ENCODE assay signal across 23 cellular contexts in the genomic region with DNA sequence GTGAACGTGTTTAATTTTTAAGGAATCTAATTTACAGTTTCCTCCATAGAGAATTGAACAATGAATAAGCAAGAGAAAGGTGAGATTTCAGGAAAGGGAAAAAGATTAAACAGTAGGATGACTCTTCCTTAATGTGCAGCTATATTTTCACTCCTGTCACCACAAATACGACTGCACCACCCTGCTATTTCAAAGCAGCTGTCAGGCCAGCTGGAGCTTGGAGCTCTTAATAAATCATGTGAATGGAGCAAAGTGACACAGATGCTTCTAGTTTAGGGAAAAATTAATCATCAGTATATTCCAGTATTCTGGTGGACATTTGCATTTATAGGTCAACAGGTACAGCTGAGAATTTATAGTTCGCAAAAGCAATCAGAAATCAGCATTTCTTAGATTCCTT. TPM values are rescaled to one million over a fixed set of nuclear protein-coding genes. Genes with fewer than 3 reads are reported as not detected.
DNase-seq lines count a peak whose midpoint lies in the region; ATAC-seq, FAIRE-seq and TF ChIP-seq lines count a peak whose summit lies in the region.
"Had no signal": no experiment of that assay in that cellular context is flagged by ENCODE, and none has a peak within 500 bp of the region (broad histone marks: within the 10 kb centered on the region; RNA-seq: fewer than 3 reads in every experiment).

No MANE protein-coding gene starts in this region.

- H3K27ac ChIP-seq in K562 (ENCODE audit: extremely low read depth, low read depth, low read length) (no peak overlapping the region), GM23248 (no peak overlapping the region)
- H3K27ac ChIP-seq: transverse colon had no signal

- H3F3A ChIP-seq in GM23248 (ENCODE audit: insufficient read depth) = no peaks in the 10 kb centered on the region

- H2AFZ ChIP-seq in K562 (ENCODE audit: low read depth, low read length) = no peak overlapping the region
- no peak overlapping the region for H2AFZ ChIP-seq in GM23248

- H3K79me2 ChIP-seq in K562 (ENCODE audit: control insufficient read depth, insufficient read depth, low read length) (no peaks in the 10 kb centered on the region), GM23248 (ENCODE audit: insufficient read depth) (no peaks in the 10 kb centered on the region)

- TF ChIP-seq RAD21 in K562 (CRISPR knock-in tag; conservative IDR thresholded peaks at IDR 0.05 in 1 of 2, IDR thresholded peaks at IDR 0.05 in 1 of 2) = no peak

- no peaks in the 10 kb centered on the region for H4K20me1 ChIP-seq in K562 (replicated peaks; ENCODE audit: control insufficient read depth, insufficient read depth, low read length)
- H4K20me1 ChIP-seq in GM23248 (ENCODE audit: insufficient read depth) = no peaks in the 10 kb centered on the region

- 0 out of 2 replicates have a peak, but pooled peaks cover 4% of the 10 kb centered on the region for H3K9me2 ChIP-seq in GM23248 (ENCODE audit: insufficient read depth)

- ATAC-seq in K562 = no peak
- no peak for ATAC-seq in GM18907 (IDR thresholded peaks at IDR 0.05; ENCODE audit: unreplicated experiment)

- H3K9ac ChIP-seq in K562 (ENCODE audit: insufficient read depth in 1 of 2, low read depth in 2 of 2, low read length in 2 of 2) = no peak overlapping the region
- no peak overlapping the region for H3K9ac ChIP-seq in GM23248

- H3K4me1 ChIP-seq in K562 (replicated peaks in 1 of 2; ENCODE audit: control insufficient read depth in 2 of 2, insufficient read depth in 2 of 2, low read length in 2 of 2) (no peaks in the 10 kb centered on the region), GM23248 (ENCODE audit: insufficient read depth) (no peaks in the 10 kb centered on the region)
- H3K4me1 ChIP-seq: transverse colon had no signal

- H3K36me3 ChIP-seq in K562 (ENCODE audit: control insufficient read depth, insufficient read depth, low read length) (no peaks in the 10 kb centered on the region), GM23248 (ENCODE audit: low read depth) (no peaks in the 10 kb centered on the region)
- H3K36me3 ChIP-seq: transverse colon had no signal

- CTCF ChIA-PET in K562 (lab: Yijun Ruan, JAX; ENCODE audit: low intra/inter-chr PET ratio) = no interaction called here

- H3K9me1 ChIP-seq in K562 (ENCODE audit: control insufficient read depth, insufficient read depth, low read length) = no peaks in the 10 kb centered on the region

- no peak overlapping the region for H3K4me2 ChIP-seq in K562 (ENCODE audit: insufficient read depth, low read length)
- H3K4me2 ChIP-seq in GM23248 (ENCODE audit: unreplicated experiment) = no peak overlapping the region

- peak; percentile 2 for DNase-seq in DMS53 (lab: John Stamatoyannopoulos, UW)
- no peak for DNase-seq in DMS53 treated with DMSO at 0.1 percent for 48 hours (lab: John Stamatoyannopoulos, UW; ENCODE audit: unreplicated experiment)
- DNase-seq in NCI-H524 (lab: John Stamatoyannopoulos, UW) = peak; percentile 66 to 91
- DNase-seq in K562 (ENCODE audit: extremely low read depth in 1 of 4, low spot score in 3 of 4) = no peak
- no peak for DNase-seq in inferior parietal cortex (ENCODE audit: extremely low spot score)
- no peak for DNase-seq in activated naive CD4-positive, alpha-beta T cell (lab: John Stamatoyannopoulos, UW)
- no peak for DNase-seq in GM23248
- DNase-seq: 8988T; activated CD4-positive, alpha-beta T cell treated with anti-CD3 and anti-CD28 coated beads, Interleukin-2, amount 50 U/mL, for 1 hour; CD4-positive, alpha-beta memory T cell; DMS79; KBM-7; mesenchymal stem cell; naive B cell; NCI-H1930; NCI-H510A; occipital lobe; RPMI8226; small intestine; stimulated activated CD4-positive, alpha-beta T cell treated with anti-CD3 and anti-CD28 coated beads, Interleukin-1b, Interleukin-23, amount 100 ng/mL, for 48 hours; transverse colon had no signal

- POLR2A ChIA-PET in K562 (lab: Yijun Ruan, JAX) = no interaction called here

- intact Hi-C loops in K562 (cut with micrococcal nuclease) = no loop called here

- no peak for FAIRE-seq in K562 (lab: Jason Lieb, UNC)

- in situ Hi-C loops in K562 (cut with MboI) = no loop called here
- in situ Hi-C loops in GM23248 (cut with MboI) = no loop called here

- WGBS in K562 (ENCODE audit: insufficient coverage, low coverage, missing lambda C conversion rate) = 13% methylated on average over 3 of the region's 3 CpGs
- whole genome bisulfite sequencing in GM23248 (ENCODE audit: low coverage in 1 of 2, low lambda C conversion rate in 2 of 2, missing lambda C conversion rate in 2 of 2), 2 experiments = 27 to 31% methylated on average over 3 of the region's 3 CpGs

- no peak for TF ChIP-seq POLR2A in K562 (conservative IDR thresholded peaks at IDR 0.05)

- no TSS peak for BruUV-seq in K562 (replicated peaks; lab: Mats Ljungman, UMichigan)

- H3K27me3 ChIP-seq in K562 (ENCODE audit: control insufficient read depth in 2 of 2, insufficient read depth in 2 of 2, low read length in 2 of 2) = no peaks in the 10 kb centered on the region
- no peaks in the 10 kb centered on the region; the same call in 1 of the 2 replicates for H3K27me3 ChIP-seq in GM23248 (replicated peaks; ENCODE audit: insufficient read depth)
- H3K27me3 ChIP-seq: transverse colon had no signal

- H3K9me3 ChIP-seq in K562 (replicated peaks; ENCODE audit: control insufficient read depth, insufficient read depth, low read depth, low read length) = no peaks in the 10 kb centered on the region
- no peaks in the 10 kb centered on the region for H3K9me3 ChIP-seq in GM23248 (ENCODE audit: low read depth)
- H3K9me3 ChIP-seq: transverse colon had no signal

- no peak for TF ChIP-seq EP300 in K562 (IDR thresholded peaks at IDR 0.05; ENCODE audit: low read length)

- no peak overlapping the region for H3K4me3 ChIP-seq in K562
- H3K4me3 ChIP-seq in GM23248 = no peak overlapping the region
- H3K4me3 ChIP-seq: transverse colon had no signal

- no peak for TF ChIP-seq CTCF in K562 (IDR thresholded peaks at IDR 0.05 in 2 of 3, conservative IDR thresholded peaks at IDR 0.05 in 1 of 3; ENCODE audit: insufficient read depth in 2 of 3, low read depth in 1 of 3, low read length in 3 of 3)

TF ChIP-seq in K562, 482 proteins besides CTCF, POLR2A, EP300 and RAD21:
- TF ChIP-seq SAFB2 (IDR thresholded peaks at IDR 0.05; ENCODE audit: borderline replicate concordance, low read depth, low read length, severe bottlenecking) (no peak), PBX2 (CRISPR knock-in tag; IDR thresholded peaks at IDR 0.05; ENCODE audit: low read depth) (no peak), PBX2 (tag; conservative IDR thresholded peaks at IDR 0.05; ENCODE audit: low read depth) (peak; percentile 64), XRCC4 (IDR thresholded peaks at IDR 0.05; ENCODE audit: extremely low read depth, insufficient read depth, insufficient read length) (no peak)

RNA-seq across cellular contexts. Expression of gene PKIB, which starts 56.5 kb away (rescaled TPM):
- 11.2 and 28.4 TPM in 2 replicates for total RNA-seq in K562 (2011; cell fraction: chromatin; rRNA removed; ENCODE audit: low replicate concordance)
- total RNA-seq in K562 (2011; cell fraction: nucleolus; rRNA removed) = 4.3 and 8.4 TPM in 2 replicates
- 16.1 and 27.0 TPM in 2 replicates for total RNA-seq in K562 (2011; cell fraction: nucleoplasm; rRNA removed)
- total RNA-seq in K562 (2014; rRNA removed) (14.8 and 17.8 TPM in 2 replicates), K562 (2014; rRNA removed; fragmentation: Illumina TruSeq; extraction: Trizol) (37.5 and 37.8 TPM in 2 replicates), K562 (2015; rRNA removed; fragmentation: Illumina TruSeq; extraction: Trizol) (29.4 and 30.0 TPM in 2 replicates), K562 (2021) (18.7 and 21.9 TPM in 2 replicates)
- polyA plus RNA-seq in K562 (2011; rRNA removed) (23.3 and 28.3 TPM in 2 replicates), K562 (2014; fragmentation: Illumina TruSeq; extraction: Trizol) (23.9 and 29.8 TPM in 2 replicates), K562 (2014; fragmentation: Nextera tagmentation; extraction: Ambion mirVana) (10 to 100 TPM; 26.6 to 27.4 TPM), K562 (2014; rRNA removed) (21.0 and 26.3 TPM in 2 replicates), GM23248 (2016; fragmentation: Nextera tagmentation; extraction: Ambion mirVana) (0.40 and 0.77 TPM in 2 replicates)
- polyA plus RNA-seq in K562 (2011; cell fraction: cytosol; rRNA removed) = 8.8 and 18.9 TPM in 2 replicates
- 9.1 and 9.8 TPM in 2 replicates for polyA plus RNA-seq in K562 (2011; cell fraction: nucleus; rRNA removed)
- polyA plus RNA-seq in K562 (2012) = 20.5 and 22.7 TPM in 2 replicates
- polyA minus RNA-seq in K562 (2011; rRNA and poly(A)+ RNA removed) = 28.0 and 33.7 TPM in 2 replicates
- polyA minus RNA-seq in K562 (2011; cell fraction: cytosol; rRNA and poly(A)+ RNA removed) = 8.7 and 13.0 TPM in 2 replicates
- 9.8 and 16.0 TPM in 2 replicates for polyA minus RNA-seq in K562 (2011; cell fraction: nucleus; rRNA and poly(A)+ RNA removed)
- 1.3 TPM in 1 of 2 replicates, not detected in the other for total RNA-seq in GM23248 (2014; rRNA removed; shearing (Covaris generic))
- total RNA-seq: activated T-helper 1 cell treated with anti-CD3 and anti-CD28 coated beads, Interleukin-12 subunit alpha, Interleukin-12 subunit beta, Interleukin-2, Interleukin-4 antibody, amounts not matched to agents 30 ng/mL and 10 ng/mL and 1 ng/mL, durations not matched to agents 14 hours and 24 hours and 36 hours had no signal

Comparison
In these comparisons a context has a peak if more than half of its experiments do, and no peak if none do; other contexts are left out.
1. DNase-seq: peak in DMS53 (single experiment) and NCI-H524 (2 of 2); none in DMS53 treated with DMSO at 0.1 percent for 48 hours (single experiment), K562 (0 of 4), inferior parietal cortex (single experiment), activated naive CD4-positive, alpha-beta T cell (0 of 4) and GM23248 (single experiment).